Comparison of ENCODE assay signal across 13 cellular contexts in the genomic region with DNA sequence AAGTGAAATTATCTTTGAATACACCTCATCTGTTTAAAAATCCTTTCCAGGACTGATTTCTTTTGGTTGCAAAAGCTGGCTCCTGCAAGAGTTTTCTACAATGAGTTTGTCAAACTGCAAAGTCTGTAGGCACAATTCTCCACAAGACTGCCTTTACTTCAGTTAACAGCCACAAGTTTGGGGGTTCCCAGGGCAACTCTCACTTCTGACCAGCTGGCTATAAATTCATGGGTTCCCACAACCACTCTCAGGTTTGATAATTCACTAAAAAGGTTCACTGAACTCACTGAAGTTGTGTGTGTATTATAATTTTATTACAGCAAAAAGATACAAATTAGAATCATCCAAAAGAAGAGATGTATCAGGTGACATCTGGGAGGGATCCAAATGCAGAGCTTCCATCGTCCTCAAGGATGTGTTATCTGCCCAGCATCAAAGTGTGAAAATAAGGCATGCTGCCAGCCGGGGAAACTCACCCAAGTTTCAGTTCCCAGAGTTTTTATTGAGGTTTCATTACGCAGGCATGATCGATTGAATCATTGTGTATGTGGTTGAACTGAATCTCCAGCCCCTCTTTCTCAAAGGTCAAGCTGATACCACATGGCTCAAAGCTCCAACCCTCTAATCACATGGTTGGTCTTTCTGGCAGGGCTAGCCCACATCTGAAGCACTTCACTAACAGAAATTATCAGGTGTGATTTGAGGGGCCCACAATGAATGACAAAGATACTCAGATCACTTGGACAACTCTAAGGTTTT. TPM values are rescaled to one million over a fixed set of nuclear protein-coding genes. Genes with fewer than 3 reads are reported as not detected.
DNase-seq lines count a peak whose midpoint lies in the region; ATAC-seq and TF ChIP-seq lines count a peak whose summit lies in the region.
"Had no signal": no experiment of that assay in that cellular context is flagged by ENCODE, and none has a peak within 500 bp of the region (broad histone marks: within the 10 kb centered on the region; RNA-seq: fewer than 3 reads in every experiment).

No MANE protein-coding gene starts in this region.

- H3K4me1 Mint-ChIP-seq in progenitor cell of endocrine pancreas (ENCODE audit: low read depth), result peaks cover 3% of the 10 kb centered on the region
- H3K4me1 Mint-ChIP-seq: natural killer cell had no signal

- no peak overlapping the region for H3K27ac Mint-ChIP-seq in progenitor cell of endocrine pancreas
- H3K27ac Mint-ChIP-seq: CD8-positive, alpha-beta T cell; natural killer cell had no signal

- ATAC-seq in GM18867 (IDR thresholded peaks at IDR 0.05; ENCODE audit: unreplicated experiment) (peak; percentile 87), GM21447 (IDR thresholded peaks at IDR 0.05; ENCODE audit: unreplicated experiment) (peak; percentile 89), HG03045 (IDR thresholded peaks at IDR 0.05; ENCODE audit: unreplicated experiment) (peak; percentile 71), left cardiac atrium (no peak)
- ATAC-seq: CD8-positive, alpha-beta T cell; K562 had no signal

- no peaks in the 10 kb centered on the region for H3K9me3 Mint-ChIP-seq in progenitor cell of endocrine pancreas (ENCODE audit: low read depth)
- H3K9me3 Mint-ChIP-seq: CD8-positive, alpha-beta T cell; natural killer cell had no signal

- DNase-seq in SK-MEL-5 (ENCODE audit: low read depth, low spot score) (peak; percentile 71), iPS-NIHi11 (ENCODE audit: low spot score) (no peak), cardiac septum (ENCODE audit: low spot score) (no peak), left cardiac atrium (no peak), progenitor cell of endocrine pancreas (ENCODE audit: low spot score, unreplicated experiment) (no peak)
- DNase-seq: amniotic stem cell; CD8-positive, alpha-beta T cell; natural killer cell; NCI-H510A treated with DMSO at 0.1 percent for 48 hours had no signal

- H3K36me3 Mint-ChIP-seq in progenitor cell of endocrine pancreas (ENCODE audit: insufficient read depth), result no peaks in the 10 kb centered on the region
- H3K36me3 Mint-ChIP-seq: CD8-positive, alpha-beta T cell; natural killer cell had no signal

- no peak overlapping the region for H3K4me3 Mint-ChIP-seq in progenitor cell of endocrine pancreas (ENCODE audit: low read depth)
- H3K4me3 Mint-ChIP-seq: CD8-positive, alpha-beta T cell; natural killer cell had no signal

- TF ChIP-seq CTCF in progenitor cell of endocrine pancreas (IDR thresholded peaks at IDR 0.05; ENCODE audit: unreplicated experiment), result no peak

- intact Hi-C loops in cardiac septum (cut with DNase I) (no loop called here), left cardiac atrium (cut with DNase I) (no loop called here)

- H3K27me3 Mint-ChIP-seq in progenitor cell of endocrine pancreas, result no peaks in the 10 kb centered on the region

- in situ Hi-C loops in SK-MEL-5 (cut with HindIII; ENCODE audit: low pct_unique_long_range_greater_than_20kb, low sequenced_read_pairs), result no loop called here

RNA-seq across cellular contexts. Expression of a gene that starts 19.0 kb away (rescaled TPM):
- total RNA-seq in SK-MEL-5 (2014; rRNA removed; shearing (Covaris generic)), result 38.8 and 41.2 TPM in 2 replicates
- polyA plus RNA-seq in SK-MEL-5 (2015; cell fraction: cytosol; rRNA removed), result 45.0 and 52.8 TPM in 2 replicates
- 66.6 and 83.7 TPM in 2 replicates for polyA plus RNA-seq in SK-MEL-5 (2015; cell fraction: nucleus; rRNA removed)
- total RNA-seq in cardiac septum, result 21.2 TPM
- 10 to 100 TPM; 23.6 to 29.1 TPM for total RNA-seq in left cardiac atrium
- total RNA-seq in progenitor cell of endocrine pancreas, result 82.3 and 85.7 TPM in 2 replicates

RNA-seq across cellular contexts. Expression of a gene that starts 23.1 kb away (rescaled TPM):
- 71.0 and 72.9 TPM in 2 replicates for total RNA-seq in SK-MEL-5 (2014; rRNA removed; shearing (Covaris generic))
- polyA plus RNA-seq in SK-MEL-5 (2015; cell fraction: cytosol; rRNA removed), result 26.4 and 27.1 TPM in 2 replicates
- 28.6 and 48.9 TPM in 2 replicates for polyA plus RNA-seq in SK-MEL-5 (2015; cell fraction: nucleus; rRNA removed)
- total RNA-seq in cardiac septum (2.5 TPM), left cardiac atrium (1 to 10 TPM; 1.4 to 1.8 TPM), progenitor cell of endocrine pancreas (5.1 and 7.7 TPM in 2 replicates)

Comparison
In these comparisons a context has a peak if more than half of its experiments do, and no peak if none do; other contexts are left out.
1. ATAC-seq: peak in GM18867 (single experiment), GM21447 (single experiment) and HG03045 (single experiment); none in left cardiac atrium (0 of 2).